In genomic region chr5:13932561-13932960, GRCh38 we compare ENCODE assay signal across 21 cellular contexts. TPM values are rescaled to one million over a fixed set of nuclear protein-coding genes. Genes with fewer than 3 reads are reported as not detected.
"Had no signal": no experiment of that assay in that cellular context is flagged by ENCODE, and none has a peak within 500 bp of the region (broad histone marks: within the 10 kb centered on the region; RNA-seq: fewer than 3 reads in every experiment).

No MANE protein-coding gene starts in this region.

- H3K4me3 Mint-ChIP-seq: activated CD4-positive, alpha-beta memory T cell treated with anti-CD3 and anti-CD28 coated beads, Interleukin-2, amount 10 ng/mL, durations not matched to agents 7 days and 5 days; activated naive CD4-positive, alpha-beta T cell treated with anti-CD3 and anti-CD28 coated beads, Interleukin-2, amount 10 ng/mL, durations not matched to agents 7 days and 5 days; activated T-cell treated with anti-CD3 and anti-CD28 coated beads, Interleukin-2, amount 50 U/mL, for 72 hours; dendritic cell treated with granulocyte-macrophage colony-stimulating factor and Interleukin-4, amounts not matched to agents 40 ng/mL and 50 ng/mL, for 4 days; naive thymus-derived CD8-positive, alpha-beta T cell; stimulated activated naive CD8-positive, alpha-beta T cell treated with anti-CD3 and anti-CD28 coated beads, Interleukin-15, Interleukin-2, amounts not matched to agents 100 ng/mL and 50 ng/mL, for 24 hours; T-helper 17 cell had no signal

- H3K27ac Mint-ChIP-seq: activated CD4-positive, alpha-beta memory T cell treated with anti-CD3 and anti-CD28 coated beads, Interleukin-2, amount 10 ng/mL, durations not matched to agents 7 days and 5 days; activated naive CD4-positive, alpha-beta T cell treated with anti-CD3 and anti-CD28 coated beads, Interleukin-2, amount 10 ng/mL, durations not matched to agents 7 days and 5 days; activated T-cell treated with anti-CD3 and anti-CD28 coated beads, Interleukin-2, amount 50 U/mL, for 72 hours; dendritic cell treated with granulocyte-macrophage colony-stimulating factor and Interleukin-4, amounts not matched to agents 40 ng/mL and 50 ng/mL, for 4 days; naive thymus-derived CD8-positive, alpha-beta T cell; stimulated activated naive CD8-positive, alpha-beta T cell treated with anti-CD3 and anti-CD28 coated beads, Interleukin-15, Interleukin-2, amounts not matched to agents 100 ng/mL and 50 ng/mL, for 24 hours; T-helper 17 cell had no signal

- H3K36me3 ChIP-seq: cardiac muscle cell, lower lobe of right lung, thyroid gland, upper lobe of right lung had no signal

- H3K27me3 Mint-ChIP-seq: activated CD4-positive, alpha-beta memory T cell treated with anti-CD3 and anti-CD28 coated beads, Interleukin-2, amount 10 ng/mL, durations not matched to agents 7 days and 5 days; activated naive CD4-positive, alpha-beta T cell treated with anti-CD3 and anti-CD28 coated beads, Interleukin-2, amount 10 ng/mL, durations not matched to agents 7 days and 5 days; naive thymus-derived CD8-positive, alpha-beta T cell; stimulated activated naive CD8-positive, alpha-beta T cell treated with anti-CD3 and anti-CD28 coated beads, Interleukin-15, Interleukin-2, amounts not matched to agents 100 ng/mL and 50 ng/mL, for 24 hours; T-helper 17 cell had no signal

- H3K4me1 Mint-ChIP-seq: activated CD4-positive, alpha-beta memory T cell treated with anti-CD3 and anti-CD28 coated beads, Interleukin-2, amount 10 ng/mL, durations not matched to agents 7 days and 5 days; activated naive CD4-positive, alpha-beta T cell treated with anti-CD3 and anti-CD28 coated beads, Interleukin-2, amount 10 ng/mL, durations not matched to agents 7 days and 5 days; naive thymus-derived CD8-positive, alpha-beta T cell; T-helper 17 cell had no signal

- DNase-seq: activated CD4-positive, alpha-beta memory T cell treated with anti-CD3 and anti-CD28 coated beads, Interleukin-2, amount 10 ng/mL, durations not matched to agents 7 days and 5 days; activated CD4-positive, alpha-beta T cell treated with anti-CD3 and anti-CD28 coated beads for 4 hours; activated CD4-positive, CD25-positive, alpha-beta regulatory T cell; activated effector memory CD4-positive, alpha-beta T cell treated with Interleukin-2 at 50 U/mL for 16 hours; activated naive CD4-positive, alpha-beta T cell treated with anti-CD3 and anti-CD28 coated beads, Interleukin-2, amount 10 ng/mL, durations not matched to agents 7 days and 5 days; activated T-cell treated with anti-CD3 and anti-CD28 coated beads, Interleukin-2, amount 50 U/mL, for 72 hours; amygdala; effector CD4-positive, alpha-beta T cell; foreskin melanocyte; glutamatergic neuron; hippocampal formation; lower lobe of right lung; naive thymus-derived CD8-positive, alpha-beta T cell; stimulated activated CD4-positive, alpha-beta T cell treated with anti-CD3 and anti-CD28 coated beads, Interleukin-4, amount 100 ng/mL, for 4 hours; SW 1271; T-helper 17 cell; thyroid gland; upper lobe of right lung had no signal

- ATAC-seq: activated T-cell treated with anti-CD3 and anti-CD28 coated beads, Interleukin-2, amount 50 U/mL, for 72 hours; lower lobe of right lung; naive thymus-derived CD8-positive, alpha-beta T cell; T-helper 17 cell; upper lobe of right lung had no signal

- H3K4me3 ChIP-seq: cardiac muscle cell, lower lobe of right lung, thyroid gland, upper lobe of right lung had no signal

- H3K4me1 ChIP-seq: lower lobe of right lung, thyroid gland, upper lobe of right lung had no signal

- H3K9me3 Mint-ChIP-seq: activated naive CD4-positive, alpha-beta T cell treated with anti-CD3 and anti-CD28 coated beads, Interleukin-2, amount 10 ng/mL, durations not matched to agents 7 days and 5 days had no signal

- H3K27ac ChIP-seq: cardiac muscle cell, lower lobe of right lung, thyroid gland, upper lobe of right lung had no signal

- H3K27me3 ChIP-seq: cardiac muscle cell, thyroid gland, upper lobe of right lung had no signal

- H3K36me3 Mint-ChIP-seq: activated naive CD4-positive, alpha-beta T cell treated with anti-CD3 and anti-CD28 coated beads, Interleukin-2, amount 10 ng/mL, durations not matched to agents 7 days and 5 days had no signal

- H3K9me3 ChIP-seq: thyroid gland had no signal

RNA-seq across cellular contexts. Expression of gene DNAH5, which starts 11.9 kb away (rescaled TPM):
- total RNA-seq: activated CD4-positive, alpha-beta memory T cell treated with anti-CD3 and anti-CD28 coated beads, Interleukin-2, amount 10 ng/mL, durations not matched to agents 7 days and 5 days; activated T-cell treated with anti-CD3 and anti-CD28 coated beads, Interleukin-2, amount 50 U/mL, for 72 hours; naive thymus-derived CD8-positive, alpha-beta T cell; T-helper 17 cell had no signal
